ENCODE assay signal across 1 cellular context in genomic region chr1:248840946-248841345, GRCh38.
TF ChIP-seq lines count a peak whose summit lies in the region.

No MANE protein-coding gene starts in this region.

TF ChIP-seq in GM12878, 131 proteins besides CTCF, POLR2A, EP300 and RAD21:
- no peak for TF ChIP-seq PML (IDR thresholded peaks at IDR 0.05; ENCODE audit: low read length)
- no peak for TF ChIP-seq SRF (IDR thresholded peaks at IDR 0.05; ENCODE audit: low read depth in 2 of 2, low read length in 2 of 2)
- TF ChIP-seq RBBP5 (conservative IDR thresholded peaks at IDR 0.05), result no peak
- TF ChIP-seq TAF1 (IDR thresholded peaks at IDR 0.05; ENCODE audit: borderline replicate concordance, low read depth, low read length), result no peak
- no peak for TF ChIP-seq CEBPZ (IDR thresholded peaks at IDR 0.05; ENCODE audit: low read depth, low read length)
- TF ChIP-seq ZSCAN29 (IDR thresholded peaks at IDR 0.05), result no peak
- no peak for TF ChIP-seq TCF3 (IDR thresholded peaks at IDR 0.05; ENCODE audit: borderline replicate concordance, insufficient read depth, low read depth, low read length)
- TF ChIP-seq ZNF24 (IDR thresholded peaks at IDR 0.05), result no peak
- no peak for TF ChIP-seq NRF1 (conservative IDR thresholded peaks at IDR 0.05; ENCODE audit: low read depth, low read length)
- no peak for TF ChIP-seq NR2C2 (IDR thresholded peaks at IDR 0.05; ENCODE audit: borderline replicate concordance, control insufficient read depth, insufficient read length, low read depth)
- no peak for TF ChIP-seq RELB (IDR thresholded peaks at IDR 0.05; ENCODE audit: low read depth)
- TF ChIP-seq ASH2L (IDR thresholded peaks at IDR 0.05; ENCODE audit: borderline replicate concordance, low read depth), result no peak
- no peak for TF ChIP-seq POLR2AphosphoS5 (IDR thresholded peaks at IDR 0.05; ENCODE audit: low read length)
- no peak for TF ChIP-seq SREBF1 (IDR thresholded peaks at IDR 0.05; ENCODE audit: low read length)
- TF ChIP-seq ATF7 (IDR thresholded peaks at IDR 0.05; ENCODE audit: low read depth), result no peak
- TF ChIP-seq TBL1XR1 (IDR thresholded peaks at IDR 0.05; ENCODE audit: low read depth, low read length), result no peak
- TF ChIP-seq RFX5 (IDR thresholded peaks at IDR 0.05; ENCODE audit: low read depth, low read length), result no peak
